34 cellular contexts compared by ENCODE assay signal in the genomic region with DNA sequence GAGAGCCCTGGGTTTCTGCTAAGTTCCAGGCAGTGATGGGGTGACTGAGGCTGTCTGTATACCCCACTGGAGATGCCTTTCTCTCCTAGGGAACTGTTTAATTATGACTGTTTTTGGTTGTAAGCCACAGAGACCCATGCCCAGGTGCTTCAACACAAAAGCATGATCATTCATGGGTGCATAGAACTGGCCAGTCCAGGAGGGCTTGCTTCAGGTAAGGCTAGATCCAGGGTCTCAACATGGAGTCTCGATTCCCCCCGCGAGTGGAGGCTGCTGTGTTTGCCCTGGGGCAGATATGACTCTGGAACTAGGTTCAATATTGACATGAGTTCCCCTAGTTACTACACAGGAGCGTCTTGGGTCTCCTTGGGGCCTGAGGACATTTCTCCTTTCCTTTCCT. TPM values are rescaled to one million over a fixed set of nuclear protein-coding genes. Genes with fewer than 3 reads are reported as not detected.
"Had no signal": no experiment of that assay in that cellular context is flagged by ENCODE, and none has a peak within 500 bp of the region (broad histone marks: within the 10 kb centered on the region; RNA-seq: fewer than 3 reads in every experiment).

No MANE protein-coding gene starts in this region.

- FAIRE-seq: endothelial cell of umbilical vein had no signal

- H3K27ac ChIP-seq: colonic mucosa, esophagus squamous epithelium, heart right ventricle, lower lobe of right lung, prostate gland, right atrium auricular region, sigmoid colon, stomach, thoracic aorta, transverse colon, upper lobe of right lung, uterus had no signal

- H3K36me3 Mint-ChIP-seq: immature natural killer cell; memory B cell; mesothelial cell of epicardium; naive B cell; natural killer cell treated with Interleukin-12 subunit alpha and Interleukin-12 subunit beta and Interleukin-15 and Interleukin-18, amount 100 ng/mL, for 72 hours; stimulated activated effector memory CD8-positive, alpha-beta T cell treated with anti-CD3 and anti-CD28 coated beads, Interleukin-12 subunit alpha, Interleukin-12 subunit beta, amount 100 ng/mL, for 72 hours had no signal

- H3K36me3 ChIP-seq: colonic mucosa, esophagus squamous epithelium, lower lobe of right lung, prostate gland, right atrium auricular region, sigmoid colon, stomach, thoracic aorta, transverse colon, upper lobe of right lung, uterus had no signal

- H3K27me3 ChIP-seq: colonic mucosa, heart right ventricle, right atrium auricular region, sigmoid colon, transverse colon, upper lobe of right lung, uterus had no signal

- H3K27ac Mint-ChIP-seq: immature natural killer cell; memory B cell; mesothelial cell of epicardium; natural killer cell treated with Interleukin-12 subunit alpha and Interleukin-12 subunit beta and Interleukin-15 and Interleukin-18, amount 100 ng/mL, for 72 hours; stimulated activated effector memory CD8-positive, alpha-beta T cell treated with anti-CD3 and anti-CD28 coated beads, Interleukin-12 subunit alpha, Interleukin-12 subunit beta, amount 100 ng/mL, for 72 hours had no signal

- H3K9me3 ChIP-seq: colonic mucosa, esophagus squamous epithelium, heart right ventricle, lower lobe of right lung, mucosa of descending colon, prostate gland, right atrium auricular region, sigmoid colon, stomach, thoracic aorta, transverse colon, upper lobe of right lung, uterus had no signal

- H3K4me1 Mint-ChIP-seq: immature natural killer cell; memory B cell; mesothelial cell of epicardium; naive B cell; neural crest cell; stimulated activated effector memory CD8-positive, alpha-beta T cell treated with anti-CD3 and anti-CD28 coated beads, Interleukin-12 subunit alpha, Interleukin-12 subunit beta, amount 100 ng/mL, for 72 hours had no signal

- H3K4me3 Mint-ChIP-seq: immature natural killer cell; memory B cell; mesothelial cell of epicardium; naive B cell; natural killer cell treated with Interleukin-12 subunit alpha and Interleukin-12 subunit beta and Interleukin-15 and Interleukin-18, amount 100 ng/mL, for 72 hours; neural crest cell; stimulated activated effector memory CD8-positive, alpha-beta T cell treated with anti-CD3 and anti-CD28 coated beads, Interleukin-12 subunit alpha, Interleukin-12 subunit beta, amount 100 ng/mL, for 72 hours had no signal

- ATAC-seq: heart right ventricle; left ventricle myocardium superior; lower lobe of right lung; mucosa of descending colon; natural killer cell treated with Interleukin-12 subunit alpha and Interleukin-12 subunit beta and Interleukin-15 and Interleukin-18, amount 100 ng/mL, for 72 hours; stimulated activated effector memory CD8-positive, alpha-beta T cell treated with anti-CD3 and anti-CD28 coated beads, Interleukin-12 subunit alpha, Interleukin-12 subunit beta, amount 100 ng/mL, for 72 hours; upper lobe of right lung had no signal

- H3K4me3 ChIP-seq: colonic mucosa, esophagus squamous epithelium, heart right ventricle, lower lobe of right lung, mucosa of descending colon, prostate gland, right atrium auricular region, sigmoid colon, stomach, thoracic aorta, transverse colon, upper lobe of right lung, uterus had no signal

- DNase-seq: colonic mucosa; effector memory CD4-positive, alpha-beta T cell; esophagus squamous epithelium; foreskin melanocyte; glutamatergic neuron; heart right ventricle; hypothalamus; immature natural killer cell; islet precursor cell; kidney glomerular epithelial cell; left ventricle myocardium superior; lower lobe of right lung; mucosa of descending colon; naive B cell; sigmoid colon; stimulated activated CD4-positive, alpha-beta T cell treated with anti-CD3 and anti-CD28 coated beads, Interleukin-2, amount 100 ng/mL, for 24 hours; stimulated activated CD4-positive, alpha-beta T cell treated with anti-CD3 and anti-CD28 coated beads, Interleukin-4, amount 100 ng/mL, for 24 hours; stimulated activated naive CD4-positive, alpha-beta T cell treated with Interleukin-2 at 50 U/mL for 16 hours; stomach; transverse colon; upper lobe of right lung; uterus had no signal

- H3K9me3 Mint-ChIP-seq: dendritic cell treated with granulocyte-macrophage colony-stimulating factor and Interleukin-4, amounts not matched to agents 40 ng/mL and 50 ng/mL, for 4 days; immature natural killer cell; memory B cell; mesothelial cell of epicardium; natural killer cell treated with Interleukin-12 subunit alpha and Interleukin-12 subunit beta and Interleukin-15 and Interleukin-18, amount 100 ng/mL, for 72 hours; neural crest cell; stimulated activated effector memory CD8-positive, alpha-beta T cell treated with anti-CD3 and anti-CD28 coated beads, Interleukin-12 subunit alpha, Interleukin-12 subunit beta, amount 100 ng/mL, for 72 hours had no signal

- H3K4me1 ChIP-seq: colonic mucosa, esophagus squamous epithelium, lower lobe of right lung, prostate gland, right atrium auricular region, stomach, upper lobe of right lung, uterus had no signal

RNA-seq across cellular contexts. Expression of a gene that starts 49.9 kb away (rescaled TPM):
- total RNA-seq: endothelial cell of umbilical vein; epithelial cell of proximal tubule; natural killer cell treated with Interleukin-12 subunit alpha and Interleukin-12 subunit beta and Interleukin-15 and Interleukin-18, amount 100 ng/mL, for 72 hours; neural crest cell; osteocyte had no signal
- polyA plus RNA-seq: endothelial cell of umbilical vein, immature natural killer cell had no signal

RNA-seq across cellular contexts. Expression of a gene that starts 57.8 kb away (rescaled TPM):
- total RNA-seq: endothelial cell of umbilical vein; natural killer cell treated with Interleukin-12 subunit alpha and Interleukin-12 subunit beta and Interleukin-15 and Interleukin-18, amount 100 ng/mL, for 72 hours; osteocyte had no signal
- polyA plus RNA-seq: endothelial cell of umbilical vein, immature natural killer cell had no signal
